Comparison of ENCODE assay signal across 8 cellular contexts in genomic region chr19:18292460-18292809, GRCh38. TPM values are rescaled to one million over a fixed set of nuclear protein-coding genes. Genes with fewer than 3 reads are reported as not detected.
A peak's percentile ranks its signal among the peaks of the same experiment; 100 is the strongest.
DNase-seq lines count a peak whose midpoint lies in the region; ATAC-seq, FAIRE-seq and TF ChIP-seq lines count a peak whose summit lies in the region.

No MANE protein-coding gene starts in this region.

- H3K27ac Mint-ChIP-seq in astrocyte (ENCODE audit: unreplicated experiment) = no peak overlapping the region

- peaks cover 12% of the 10 kb centered on the region for H3K4me1 Mint-ChIP-seq in astrocyte (ENCODE audit: low read depth, unreplicated experiment)

- ATAC-seq in left lung = no peak
- ATAC-seq in thoracic aorta (ENCODE audit: insufficient number of reproducible peaks, low FRiP score, low read depth) = no peak
- ATAC-seq in activated CD4-positive, CD25-positive, alpha-beta regulatory T cell treated with anti-CD3 and anti-CD28 coated beads, Interleukin-2, amount 50 U/mL, for 24 hours = no peak

- intact Hi-C loops in left lung (cut with DNase I) = no loop called here

- H3K4me2 ChIP-seq in astrocyte (ENCODE audit: low read length) = peak overlapping the region; percentile 91

- H3K9ac ChIP-seq in astrocyte (ENCODE audit: low read length) = peak overlapping the region; percentile 96

- no peaks in the 10 kb centered on the region for H3K9me3 Mint-ChIP-seq in astrocyte (ENCODE audit: unreplicated experiment)

- no peaks in the 10 kb centered on the region for H3K36me3 Mint-ChIP-seq in astrocyte (ENCODE audit: low read depth, unreplicated experiment)

- H3K4me1 ChIP-seq in astrocyte (ENCODE audit: insufficient read depth, low read length) (peaks cover 41% of the 10 kb centered on the region), left lung (peaks cover 10 to 33% of the 10 kb centered on the region in 2 donors), thoracic aorta (ENCODE audit: control insufficient read depth in 1 of 2, low read depth in 2 of 2) (peaks cover 20 to 41% of the 10 kb centered on the region in 2 donors)

- DNase-seq in HT-29 (ENCODE audit: low spot score) (peak; percentile 8), astrocyte (ENCODE audit: low read depth) (no peak), left lung (no peak), thoracic aorta (ENCODE audit: low spot score) (no peak), frontal cortex (ENCODE audit: low spot score in 2 of 2) (no peak), epidermal melanocyte (ENCODE audit: insufficient read length, low spot score) (no peak)

- H3K4me3 Mint-ChIP-seq in astrocyte (ENCODE audit: unreplicated experiment) = peak overlapping the region; percentile 70

- H3K4me3 ChIP-seq in astrocyte (ENCODE audit: insufficient read depth, low read depth, low read length) (peak overlapping the region; percentile 69), left lung (peak overlapping the region; percentile 53 to 74), thoracic aorta (peak overlapping the region; percentile 93)

- H3K27me3 Mint-ChIP-seq in astrocyte (ENCODE audit: low read depth, unreplicated experiment) = no peaks in the 10 kb centered on the region

- FAIRE-seq in astrocyte (lab: Jason Lieb, UNC) = no peak
- no peak for FAIRE-seq in frontal cortex (lab: Jason Lieb, UNC)

- H3K79me2 ChIP-seq in astrocyte (ENCODE audit: insufficient read depth, low read length) = no peaks in the 10 kb centered on the region

- peak overlapping the region; percentile 88 for H3K27ac ChIP-seq in C4-2B
- peak overlapping the region; percentile 94 for H3K27ac ChIP-seq in astrocyte (ENCODE audit: low read depth, low read length)
- peak overlapping the region; percentile 98 to 100 for H3K27ac ChIP-seq in left lung
- peak overlapping the region; percentile 99 to 100 for H3K27ac ChIP-seq in thoracic aorta

- H2AFZ ChIP-seq in astrocyte (ENCODE audit: low read depth, low read length) = peak overlapping the region; percentile 86

- no peaks in the 10 kb centered on the region for H3K36me3 ChIP-seq in astrocyte (ENCODE audit: insufficient read depth, low read length)
- no peaks in the 10 kb centered on the region for H3K36me3 ChIP-seq in left lung
- no peaks in the 10 kb centered on the region for H3K36me3 ChIP-seq in thoracic aorta

- H4K20me1 ChIP-seq in astrocyte (ENCODE audit: insufficient read depth, low read length) = no peaks in the 10 kb centered on the region

- no peaks in the 10 kb centered on the region for H3K27me3 ChIP-seq in astrocyte (ENCODE audit: insufficient read depth, low read length)
- no peaks in the 10 kb centered on the region for H3K27me3 ChIP-seq in left lung
- H3K27me3 ChIP-seq in thoracic aorta (replicated peaks; ENCODE audit: insufficient read depth) = no peaks in the 10 kb centered on the region

- H3K9me3 ChIP-seq in astrocyte (ENCODE audit: insufficient read depth, low read depth, low read length) (no peaks in the 10 kb centered on the region), left lung (no peaks in the 10 kb centered on the region), thoracic aorta (no peaks in the 10 kb centered on the region)

- TF ChIP-seq CTCF in C4-2B (conservative IDR thresholded peaks at IDR 0.05) = no peak
- no peak for TF ChIP-seq CTCF in astrocyte (IDR thresholded peaks at IDR 0.05; ENCODE audit: insufficient read depth, low read depth, low read length)
- no peak for TF ChIP-seq CTCF in left lung (IDR thresholded peaks at IDR 0.05)
- no peak for TF ChIP-seq CTCF in thoracic aorta (IDR thresholded peaks at IDR 0.05)

RNA-seq across cellular contexts. Expression of gene JUND, which starts 11.0 kb away (rescaled TPM):
- 379 and 438 TPM in 2 replicates for total RNA-seq in HT-29 (2014; rRNA removed; shearing (Covaris generic))
- total RNA-seq in astrocyte (151 and 161 TPM in 2 replicates), left lung (100 to 1,000 TPM; 179 to 232 TPM), thoracic aorta (100 to 1,000 TPM; 643 to 922 TPM), frontal cortex (35.5 TPM)

RNA-seq across cellular contexts. Expression of gene IQCN, which starts 18.2 kb away (rescaled TPM):
- 0.71 and 1.1 TPM in 2 replicates for total RNA-seq in HT-29 (2014; rRNA removed; shearing (Covaris generic))
- total RNA-seq in astrocyte (1.3 and 1.7 TPM in 2 replicates), left lung (1 to 10 TPM; 3.0 to 5.8 TPM), thoracic aorta (10 to 100 TPM in 1 of 2 donors, 1 to 10 TPM in 1; 8.7 to 29.2 TPM), frontal cortex (0.41 TPM)

RNA-seq across cellular contexts. Expression of gene LSM4, which starts 30.4 kb away (rescaled TPM):
- total RNA-seq in HT-29 (2014; rRNA removed; shearing (Covaris generic)) = 733 and 750 TPM in 2 replicates
- total RNA-seq in astrocyte (102 and 127 TPM in 2 replicates), left lung (100 to 1,000 TPM in 1 of 2 donors, 10 to 100 TPM in 1; 87.8 to 121 TPM), thoracic aorta (10 to 100 TPM; 74.8 to 90.2 TPM), frontal cortex (80.3 TPM)

RNA-seq across cellular contexts. Expression of gene PGPEP1, which starts 48.0 kb away (rescaled TPM):
- total RNA-seq in HT-29 (2014; rRNA removed; shearing (Covaris generic)) = 13.6 and 18.9 TPM in 2 replicates
- 20.6 and 28.4 TPM in 2 replicates for total RNA-seq in astrocyte
- 10 to 100 TPM; 36.7 to 39.5 TPM for total RNA-seq in left lung
- 10 to 100 TPM; 23.7 TPM for total RNA-seq in thoracic aorta
- 18.3 TPM for total RNA-seq in frontal cortex
